1 cellular context compared by ENCODE assay signal in genomic region chr6:131062245-131063027, GRCh38.
TF ChIP-seq lines count a peak whose summit lies in the region.

No MANE protein-coding gene starts in this region.

TF ChIP-seq in HepG2, 621 proteins besides CTCF, POLR2A, EP300 and RAD21 (continued from another document and continues in another):
- TF ChIP-seq REPIN1 (CRISPR knock-in tag; IDR thresholded peaks at IDR 0.05; ENCODE audit: borderline replicate concordance, low read depth) (no peak), ELF3 (CRISPR knock-in tag; IDR thresholded peaks at IDR 0.05) (no peak), ATF7 (IDR thresholded peaks at IDR 0.05) (no peak), ATF7 (CRISPR knock-in tag; IDR thresholded peaks at IDR 0.05) (no peak), GMEB1 (CRISPR knock-in tag; IDR thresholded peaks at IDR 0.05; ENCODE audit: borderline replicate concordance) (no peak), ZNF235 (CRISPR knock-in tag; IDR thresholded peaks at IDR 0.05; ENCODE audit: borderline replicate concordance) (no peak), ZNF580 (CRISPR knock-in tag; IDR thresholded peaks at IDR 0.05; ENCODE audit: borderline replicate concordance, low read depth) (no peak), HNRNPL (IDR thresholded peaks at IDR 0.05; ENCODE audit: low read depth, low read length) (no peak), ZNF263 (CRISPR knock-in tag; IDR thresholded peaks at IDR 0.05) (peak; percentile 47; the same call in 1 of the 2 replicates), ZBTB26 (CRISPR knock-in tag; IDR thresholded peaks at IDR 0.05; ENCODE audit: borderline replicate concordance) (no peak), DBP (CRISPR knock-in tag; IDR thresholded peaks at IDR 0.05; ENCODE audit: not compliant biosample characterization) (no peak), ZSCAN21 (CRISPR knock-in tag; IDR thresholded peaks at IDR 0.05; ENCODE audit: borderline replicate concordance) (no peak), ZNF274 (CRISPR knock-in tag; IDR thresholded peaks at IDR 0.05) (0 out of 2 replicates have a peak, but pooled peaks have one; percentile 17), NR1H2 (CRISPR knock-in tag; IDR thresholded peaks at IDR 0.05; ENCODE audit: borderline replicate concordance, low read depth) (no peak; the same call in 1 of the 2 replicates), ATF5 (CRISPR knock-in tag; IDR thresholded peaks at IDR 0.05; ENCODE audit: low read depth) (no peak), BCL3 (CRISPR knock-in tag; IDR thresholded peaks at IDR 0.05) (no peak), FOXK2 (IDR thresholded peaks at IDR 0.05) (no peak), PCBP1 (IDR thresholded peaks at IDR 0.05; ENCODE audit: borderline replicate concordance, low read depth, low read length) (0 out of 2 replicates have a peak, but pooled peaks have one; percentile 17), ZFP90 (CRISPR knock-in tag; IDR thresholded peaks at IDR 0.05; ENCODE audit: borderline replicate concordance) (peak; percentile 41), MXD3 (CRISPR knock-in tag; IDR thresholded peaks at IDR 0.05) (no peak), ZFP62 (CRISPR knock-in tag; IDR thresholded peaks at IDR 0.05) (no peak), ZNF441 (CRISPR knock-in tag; IDR thresholded peaks at IDR 0.05; ENCODE audit: borderline replicate concordance) (no peak), EZH2 (conservative IDR thresholded peaks at IDR 0.05; ENCODE audit: low read depth, low read length) (no peak), ZNF644 (CRISPR knock-in tag; IDR thresholded peaks at IDR 0.05; ENCODE audit: low read depth) (no peak), ZMAT3 (CRISPR knock-in tag; conservative IDR thresholded peaks at IDR 0.05) (0 out of 2 replicates have a peak, but pooled peaks have one; percentile 34), NCOA1 (CRISPR knock-in tag; IDR thresholded peaks at IDR 0.05) (no peak), CBX1 (IDR thresholded peaks at IDR 0.05; ENCODE audit: low read depth) (no peak), TFAP4 (IDR thresholded peaks at IDR 0.05; ENCODE audit: borderline replicate concordance, low read depth) (no peak), ATF4 (CRISPR knock-in tag; IDR thresholded peaks at IDR 0.05) (no peak), HDAC1 (CRISPR knock-in tag; IDR thresholded peaks at IDR 0.05) (no peak), ZNF280B (CRISPR knock-in tag; IDR thresholded peaks at IDR 0.05; ENCODE audit: borderline replicate concordance) (no peak), NR2F1 (CRISPR knock-in tag; IDR thresholded peaks at IDR 0.05) (no peak), ZNF615 (CRISPR knock-in tag; IDR thresholded peaks at IDR 0.05; ENCODE audit: borderline replicate concordance) (no peak), SNAPC5 (CRISPR knock-in tag; IDR thresholded peaks at IDR 0.05; ENCODE audit: borderline replicate concordance) (no peak), MED1 (CRISPR knock-in tag; IDR thresholded peaks at IDR 0.05) (no peak), RFX5 (IDR thresholded peaks at IDR 0.05; ENCODE audit: low read depth, low read length) (no peak), NONO (IDR thresholded peaks at IDR 0.05) (no peak), NONO (CRISPR knock-in tag; conservative IDR thresholded peaks at IDR 0.05) (no peak), SAFB2 (CRISPR knock-in tag; IDR thresholded peaks at IDR 0.05; ENCODE audit: borderline replicate concordance, low read depth) (no peak), TAF1 (CRISPR knock-in tag; IDR thresholded peaks at IDR 0.05) (no peak; the same call in 1 of the 2 replicates), MYNN (CRISPR knock-in tag; IDR thresholded peaks at IDR 0.05; ENCODE audit: low read depth) (no peak), TOPORS (CRISPR knock-in tag; IDR thresholded peaks at IDR 0.05) (no peak; the same call in 1 of the 2 replicates), ZNF878 (CRISPR knock-in tag; IDR thresholded peaks at IDR 0.05) (no peak), ZNF180 (CRISPR knock-in tag; IDR thresholded peaks at IDR 0.05; ENCODE audit: borderline replicate concordance, low read depth) (no peak), PCBP2 (optimal IDR thresholded peaks at IDR 0.05; ENCODE audit: low read depth, low read length, poor library complexity, severe bottlenecking) (no peak), RELA (CRISPR knock-in tag; IDR thresholded peaks at IDR 0.05) (no peak), CREB3 (CRISPR knock-in tag; IDR thresholded peaks at IDR 0.05) (peak; percentile 70; the same call in 1 of the 2 replicates), ZBTB8A (CRISPR knock-in tag; IDR thresholded peaks at IDR 0.05; ENCODE audit: borderline replicate concordance, low read depth) (0 out of 2 replicates have a peak, but pooled peaks have one; percentile 9), ZNF350 (CRISPR knock-in tag; IDR thresholded peaks at IDR 0.05; ENCODE audit: borderline replicate concordance, low read depth) (no peak), ZNF569 (CRISPR knock-in tag; IDR thresholded peaks at IDR 0.05; ENCODE audit: borderline replicate concordance) (0 out of 2 replicates have a peak, but pooled peaks have one; percentile 12), NKX3-1 (CRISPR knock-in tag; IDR thresholded peaks at IDR 0.05) (no peak), LCORL (IDR thresholded peaks at IDR 0.05) (no peak), LCORL (CRISPR knock-in tag; IDR thresholded peaks at IDR 0.05) (no peak), ZFP82 (CRISPR knock-in tag; IDR thresholded peaks at IDR 0.05; ENCODE audit: borderline replicate concordance) (no peak), POGK (CRISPR knock-in tag; conservative IDR thresholded peaks at IDR 0.05) (no peak), MYPOP (CRISPR knock-in tag; IDR thresholded peaks at IDR 0.05) (peak; percentile 26; the same call in 1 of the 2 replicates), ZFY (CRISPR knock-in tag; IDR thresholded peaks at IDR 0.05) (peak; percentile 64), RBAK (CRISPR knock-in tag; IDR thresholded peaks at IDR 0.05) (no peak), ZNF83 (CRISPR knock-in tag; IDR thresholded peaks at IDR 0.05; ENCODE audit: borderline replicate concordance) (no peak), XBP1 (CRISPR knock-in tag; IDR thresholded peaks at IDR 0.05) (no peak), CCAR2 (optimal IDR thresholded peaks at IDR 0.05; ENCODE audit: low read depth, low read length) (no peak)
